ENCODE assay signal across 1 cellular context in genomic region chr17:47678196-47678595, GRCh38.
A peak's percentile ranks its signal among the peaks of the same experiment; 100 is the strongest.
TF ChIP-seq lines count a peak whose summit lies in the region.

No MANE protein-coding gene starts in this region.

TF ChIP-seq in GM12891, 5 proteins besides CTCF, POLR2A, EP300 and RAD21:
- TF ChIP-seq SPI1 (IDR thresholded peaks at IDR 0.05; ENCODE audit: low read depth, low read length) (no peak), PAX5 (IDR thresholded peaks at IDR 0.05; ENCODE audit: insufficient read depth, low read length, severe bottlenecking) (no peak), POU2F2 (IDR thresholded peaks at IDR 0.05; ENCODE audit: low read depth, low read length) (no peak), TAF1 (IDR thresholded peaks at IDR 0.05; ENCODE audit: low read depth, low read length) (no peak), POLR2AphosphoS5 (IDR thresholded peaks at IDR 0.05; ENCODE audit: low read depth, low read length) (peak; percentile 48; the same call in 1 of the 2 replicates)
